8 cellular contexts compared by ENCODE assay signal in genomic region chr3:49017646-49017977, GRCh38. TPM values are rescaled to one million over a fixed set of nuclear protein-coding genes. Genes with fewer than 3 reads are reported as not detected.
DNase-seq lines count a peak whose midpoint lies in the region; ATAC-seq and TF ChIP-seq lines count a peak whose summit lies in the region.

No MANE protein-coding gene starts in this region.

- peaks cover 19% of the 10 kb centered on the region; the same call in 1 of the 2 replicates for H3K4me1 ChIP-seq in GM23338 (ENCODE audit: insufficient read depth)
- H3K4me1 ChIP-seq in Peyer's patch = peaks cover 0 to 38% (median 21%) of the 10 kb centered on the region in 4 donors
- peaks cover 39% of the 10 kb centered on the region for H3K4me1 ChIP-seq in psoas muscle

- peaks cover 48% of the 10 kb centered on the region for H3K36me3 Mint-ChIP-seq in GM23338 (ENCODE audit: low read depth)

- peak overlapping the region; percentile 99 for H3K4me2 ChIP-seq in GM23338

- peaks cover 7% of the 10 kb centered on the region; the same call in 1 of the 2 replicates for H3K79me2 ChIP-seq in GM23338 (replicated peaks; ENCODE audit: insufficient read depth)

- ATAC-seq in GM23338 (peak; percentile 0; the same call in 2 of the 3 replicates), psoas muscle (no peak), HG02623 (IDR thresholded peaks at IDR 0.05; ENCODE audit: unreplicated experiment) (no peak), HG03469 (IDR thresholded peaks at IDR 0.05; ENCODE audit: unreplicated experiment) (no peak), HG03520 (IDR thresholded peaks at IDR 0.05; ENCODE audit: unreplicated experiment) (no peak)

- peak overlapping the region; percentile 93 for H3K4me3 Mint-ChIP-seq in GM23338

- H3K27me3 ChIP-seq in GM23338 (ENCODE audit: insufficient read depth) (no peaks in the 10 kb centered on the region), Peyer's patch (no peaks in the 10 kb centered on the region), psoas muscle (ENCODE audit: insufficient read depth in 3 of 3, low read length in 2 of 3) (no peaks in the 10 kb centered on the region)

- H3K27me3 Mint-ChIP-seq in GM23338 (ENCODE audit: insufficient read depth, low read depth, poor library complexity) = peaks cover 25% of the 10 kb centered on the region

- peak overlapping the region; percentile 69; the same call in 1 of the 2 replicates for H2AFZ ChIP-seq in GM23338

- H3K4me1 Mint-ChIP-seq in GM23338 = peaks cover 19% of the 10 kb centered on the region

- H3K27ac Mint-ChIP-seq in GM23338 = no peak overlapping the region; the same call in 1 of the 2 replicates

- peak overlapping the region; percentile 97 for H3K4me3 ChIP-seq in GM23338
- H3K4me3 ChIP-seq in Peyer's patch = peak overlapping the region; percentile 74 to 92 (median 86)
- peak overlapping the region; percentile 89 for H3K4me3 ChIP-seq in epithelial cell of proximal tubule (ENCODE audit: low read depth, low read length)
- H3K4me3 ChIP-seq in psoas muscle = peak overlapping the region; percentile 81

- DNase-seq in GM23338 (ENCODE audit: low spot score) (peak; percentile 43), Peyer's patch (peak in 2 of 3 donors; percentile 71 to 75), epithelial cell of proximal tubule (ENCODE audit: low read depth) (no peak), psoas muscle (no peak), NCI-H2029 (lab: John Stamatoyannopoulos, UW) (no peak)

- H4K20me1 ChIP-seq in GM23338 (replicated peaks; ENCODE audit: insufficient read depth) = peaks cover 6% of the 10 kb centered on the region; the same call in 1 of the 2 replicates

- peaks cover 43% of the 10 kb centered on the region for H3F3A ChIP-seq in GM23338 (replicated peaks; ENCODE audit: low read depth)

- WGBS in psoas muscle, 3 donors = 1 to 3% (median 2%) methylated on average over 15 to 21 of the region's 21 CpGs

- peak; percentile 33 to 40 for TF ChIP-seq POLR2A in Peyer's patch (IDR thresholded peaks at IDR 0.05)

- H3K36me3 ChIP-seq in GM23338 (ENCODE audit: insufficient read depth) (peaks cover 11% of the 10 kb centered on the region), Peyer's patch (peaks cover 0 to 38% (median 0%) of the 10 kb centered on the region in 3 donors), psoas muscle (ENCODE audit: insufficient read depth in 1 of 2, low read depth in 1 of 2) (peaks cover 3 to 38% of the 10 kb centered on the region in 2 donors)

- no peaks in the 10 kb centered on the region for H3K9me2 ChIP-seq in GM23338 (ENCODE audit: insufficient read depth)

- intact Hi-C loops in psoas muscle (cut with DNase I) = no loop called here

- TF ChIP-seq CTCF in GM23338 (conservative IDR thresholded peaks at IDR 0.05; ENCODE audit: low read depth in 2 of 2) (no peak), Peyer's patch (IDR thresholded peaks at IDR 0.05) (no peak), epithelial cell of proximal tubule (conservative IDR thresholded peaks at IDR 0.05; ENCODE audit: low read depth, low read length) (no peak), psoas muscle (IDR thresholded peaks at IDR 0.05) (no peak)

- no peaks in the 10 kb centered on the region; the same call in 2 of the 3 replicates for H3K9me3 Mint-ChIP-seq in GM23338

- no peaks in the 10 kb centered on the region for H3K9me3 ChIP-seq in Peyer's patch
- H3K9me3 ChIP-seq in psoas muscle = no peaks in the 10 kb centered on the region

- H3K27ac ChIP-seq in GM23338 (ENCODE audit: low read depth) = no peak overlapping the region
- peak overlapping the region; percentile 72 to 100 (median 93) for H3K27ac ChIP-seq in Peyer's patch
- H3K27ac ChIP-seq in psoas muscle = peak overlapping the region; percentile 74

TF ChIP-seq in GM23338, 12 proteins besides CTCF, POLR2A, EP300 and RAD21 (continues in another document):
- TF ChIP-seq JUNB (IDR thresholded peaks at IDR 0.05; ENCODE audit: unreplicated experiment) (no peak), ZNF331 (CRISPR knock-in tag; IDR thresholded peaks at IDR 0.05; ENCODE audit: low read depth) (no peak), NANOG (IDR thresholded peaks at IDR 0.05; ENCODE audit: borderline replicate concordance) (no peak), STAT1 (IDR thresholded peaks at IDR 0.05; ENCODE audit: unreplicated experiment) (no peak)

RNA-seq across cellular contexts. Expression of gene DALRD3, which starts 0.8 kb away (rescaled TPM):
- total RNA-seq in GM23338 (2014; rRNA removed; shearing (Covaris generic)) = 38.0 and 57.7 TPM in 2 replicates
- polyA plus RNA-seq in GM23338 (2016; fragmentation: Nextera tagmentation; extraction: Ambion mirVana) (31.0 and 31.3 TPM in 2 replicates), psoas muscle (10 to 100 TPM; 11.0 to 19.9 (median 13.4) TPM)
- total RNA-seq in Peyer's patch (10 to 100 TPM; 31.4 to 49.5 (median 33.1) TPM), epithelial cell of proximal tubule (55.0 and 64.3 TPM in 2 replicates), psoas muscle (10 to 100 TPM in 1 of 4 donors, 1 to 10 TPM in 3; 7.5 to 10.4 (median 9.1) TPM)

RNA-seq across cellular contexts. Expression of gene NDUFAF3, which starts 4.3 kb away (rescaled TPM):
- total RNA-seq in GM23338 (2014; rRNA removed; shearing (Covaris generic)) = 32.3 and 49.9 TPM in 2 replicates
- polyA plus RNA-seq in GM23338 (2016; fragmentation: Nextera tagmentation; extraction: Ambion mirVana) (118 and 122 TPM in 2 replicates), psoas muscle (10 to 100 TPM; 60.6 to 98.8 (median 85.7) TPM)
- total RNA-seq in Peyer's patch (100 to 1,000 TPM in 2 of 4 donors, 10 to 100 TPM in 2; 64.7 to 164 (median 106) TPM), epithelial cell of proximal tubule (160 and 280 TPM in 2 replicates), psoas muscle (100 to 1,000 TPM; 100 to 150 (median 112) TPM)

RNA-seq across cellular contexts. Expression of gene WDR6, which starts 10.4 kb away (rescaled TPM):
- total RNA-seq in GM23338 (2014; rRNA removed; shearing (Covaris generic)) = 151 and 156 TPM in 2 replicates
- polyA plus RNA-seq in GM23338 (2016; fragmentation: Nextera tagmentation; extraction: Ambion mirVana) (76.5 and 83.7 TPM in 2 replicates), psoas muscle (10 to 100 TPM; 30.5 to 49.5 (median 46.9) TPM)
- total RNA-seq in Peyer's patch (100 to 1,000 TPM in 3 of 4 donors, 10 to 100 TPM in 1; 96.7 to 233 (median 179) TPM), epithelial cell of proximal tubule (86.1 and 99.5 TPM in 2 replicates), psoas muscle (10 to 100 TPM; 55.1 to 65.7 (median 59.6) TPM)

RNA-seq across cellular contexts. Expression of gene IMPDH2, which starts 11.6 kb away (rescaled TPM):
- 297 and 314 TPM in 2 replicates for total RNA-seq in GM23338 (2014; rRNA removed; shearing (Covaris generic))
- 198 and 216 TPM in 2 replicates for polyA plus RNA-seq in GM23338 (2016; fragmentation: Nextera tagmentation; extraction: Ambion mirVana)
- 100 to 1,000 TPM in 1 of 4 donors, 10 to 100 TPM in 3; 58.8 to 149 (median 68.5) TPM for total RNA-seq in Peyer's patch
- total RNA-seq in epithelial cell of proximal tubule = 253 and 258 TPM in 2 replicates
- total RNA-seq in psoas muscle = 100 to 1,000 TPM in 3 of 4 donors, 10 to 100 TPM in 1; 82.8 to 259 (median 209) TPM
- polyA plus RNA-seq in psoas muscle = 100 to 1,000 TPM; 102 to 397 (median 233) TPM

RNA-seq across cellular contexts. Expression of gene P4HTM, which starts 27.6 kb away (rescaled TPM):
- 22.1 and 28.7 TPM in 2 replicates for total RNA-seq in GM23338 (2014; rRNA removed; shearing (Covaris generic))
- 15.9 and 17.9 TPM in 2 replicates for polyA plus RNA-seq in GM23338 (2016; fragmentation: Nextera tagmentation; extraction: Ambion mirVana)
- 10 to 100 TPM; 47.0 to 95.9 (median 78.0) TPM for total RNA-seq in Peyer's patch
- 17.1 and 23.2 TPM in 2 replicates for total RNA-seq in epithelial cell of proximal tubule
- 10 to 100 TPM; 11.1 to 17.0 (median 13.7) TPM for total RNA-seq in psoas muscle
- polyA plus RNA-seq in psoas muscle = 1 to 10 TPM; 4.1 to 8.7 (median 8.5) TPM

Comparison
In these comparisons a context has a peak if more than half of its experiments do, and no peak if none do; other contexts are left out.
1. DNase-seq: peak in GM23338 (single experiment) and Peyer's patch (2 of 3); none in epithelial cell of proximal tubule (single experiment), psoas muscle (0 of 2) and NCI-H2029 (single experiment).
2. Peak in every context shown above with its lines, with median percentiles within 50 percentile points of each other: H3K4me3 ChIP-seq.